ENCODE assay signal across 1 cellular context in genomic region chr1:204402391-204402790, GRCh38.
TF ChIP-seq lines count a peak whose summit lies in the region.

No MANE protein-coding gene starts in this region.

TF ChIP-seq in H1, 55 proteins besides CTCF, POLR2A, EP300 and RAD21:
- TF ChIP-seq ASH2L (IDR thresholded peaks at IDR 0.05; ENCODE audit: low read length) (no peak), POLR2AphosphoS5 (IDR thresholded peaks at IDR 0.05; ENCODE audit: low read depth, low read length) (0 out of 2 replicates have a peak, but pooled peaks have one; percentile 33)
